Comparison of ENCODE assay signal across 8 cellular contexts in the genomic region with DNA sequence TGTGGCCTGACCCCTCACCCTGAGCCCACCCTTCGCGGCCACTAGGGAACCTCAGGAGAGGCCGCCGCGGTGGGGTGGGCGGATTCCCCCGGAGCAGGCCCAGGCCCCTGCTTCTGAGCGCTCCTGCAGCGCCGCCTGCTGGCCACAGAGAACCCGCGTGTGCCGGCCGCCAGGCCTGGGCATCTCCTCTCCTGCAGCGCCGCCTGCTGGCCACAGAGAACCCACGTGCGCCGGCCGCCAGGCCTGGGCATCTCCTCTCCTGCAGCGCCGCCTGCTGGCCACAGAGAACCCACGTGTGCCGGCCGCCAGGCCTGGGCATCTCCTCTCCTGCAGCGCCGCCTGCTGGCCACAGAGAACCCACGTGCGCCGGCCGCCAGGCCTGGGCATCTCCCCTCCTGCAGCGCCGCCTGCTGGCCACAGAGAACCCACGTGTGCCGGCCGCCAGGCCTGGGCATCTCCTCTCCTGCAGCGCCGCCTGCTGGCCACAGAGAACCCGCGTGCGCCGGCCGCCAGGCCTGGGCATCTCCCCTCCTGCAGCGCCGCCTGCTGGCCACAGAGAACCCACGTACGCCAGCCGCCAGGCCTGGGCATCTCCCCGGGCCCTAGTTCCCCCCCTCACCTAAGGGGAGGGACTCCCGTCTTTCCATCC.
A peak's percentile ranks its signal among the peaks of the same experiment; 100 is the strongest.
DNase-seq lines count a peak whose midpoint lies in the region; ATAC-seq and TF ChIP-seq lines count a peak whose summit lies in the region.
"Not testable (repeated sequence)": the region's sequence is repeated elsewhere in the genome, so short reads cannot be mapped to it uniquely, and the experiment has no call there.

No MANE protein-coding gene starts in this region.

- H3K18ac ChIP-seq in neuronal stem cell (ENCODE audit: low read length), result not testable (repeated sequence)

- H3K27ac ChIP-seq in CD8-positive, alpha-beta T cell (ENCODE audit: low read depth, low read length); KMS-11; SK-N-SH (ENCODE audit: low read depth in 2 of 2, low read length in 1 of 2); neuronal stem cell (replicated peaks; ENCODE audit: low read length): not testable (repeated sequence)
- peak overlapping the region in 1 of 2 donors; percentile 92 for H3K27ac ChIP-seq in breast epithelium

- H3K9ac ChIP-seq in KMS-11; SK-N-SH; neuronal stem cell (ENCODE audit: low read depth, low read length, poor library complexity): not testable (repeated sequence)

- H3K4me1 Mint-ChIP-seq in CD8-positive, alpha-beta T cell (ENCODE audit: low read depth), result peaks cover 13% of the 10 kb centered on the region

- H3K79me1 ChIP-seq in neuronal stem cell (ENCODE audit: low read depth, low read length), result not testable (repeated sequence)

- not testable (repeated sequence) for H3K27ac Mint-ChIP-seq in CD8-positive, alpha-beta T cell

- H3K27me3 ChIP-seq in CD8-positive, alpha-beta T cell (ENCODE audit: insufficient read depth, low read length); SK-N-SH (ENCODE audit: insufficient read depth); breast epithelium; neuronal stem cell (ENCODE audit: control insufficient read depth in 3 of 3, insufficient read depth in 3 of 3, low read depth in 1 of 3, low read length in 3 of 3): not testable (repeated sequence)
- H3K27me3 ChIP-seq in KMS-11 (ENCODE audit: insufficient read depth, low read depth), result peaks cover 33% of the 10 kb centered on the region

- TF ChIP-seq RAD21 in SK-N-SH (IDR thresholded peaks at IDR 0.05; ENCODE audit: low read length), result peak; percentile 24

- H2BK15ac ChIP-seq in neuronal stem cell (ENCODE audit: low read length), result not testable (repeated sequence)

- peaks cover 10% of the 10 kb centered on the region for H3K4me1 ChIP-seq in CD8-positive, alpha-beta T cell (ENCODE audit: insufficient read depth, low read length)
- not testable (repeated sequence) for H3K4me1 ChIP-seq in KMS-11 (ENCODE audit: low read depth, poor library complexity, severe bottlenecking); SK-N-SH (ENCODE audit: control insufficient read depth in 1 of 2, insufficient read depth in 2 of 2, low read depth in 1 of 2, low read length in 1 of 2); breast epithelium; neuronal stem cell (ENCODE audit: control insufficient read depth in 2 of 2, insufficient read depth in 1 of 2, low read depth in 1 of 2, low read length in 2 of 2)

- TF ChIP-seq CTCF in CD8-positive, alpha-beta T cell (IDR thresholded peaks at IDR 0.05), result peak; percentile 66
- TF ChIP-seq CTCF in KMS-11 (conservative IDR thresholded peaks at IDR 0.05; ENCODE audit: low read depth, low read length) (peak; percentile 84), breast epithelium (IDR thresholded peaks at IDR 0.05) (peak; percentile 23 to 76 (median 64))
- TF ChIP-seq CTCF in SK-N-SH (IDR thresholded peaks at IDR 0.05), result not testable (repeated sequence)

- not testable (repeated sequence) for H3K79me2 ChIP-seq in KMS-11 (ENCODE audit: insufficient read depth, low read depth); SK-N-SH (ENCODE audit: insufficient read depth)

- not testable (repeated sequence) for H3K4me2 ChIP-seq in KMS-11; SK-N-SH; neuronal stem cell (ENCODE audit: insufficient read depth, low read length, poor library complexity, severe bottlenecking)

- intact Hi-C loops in CD8-positive, alpha-beta T cell (cut with DNase I, micrococcal nuclease); breast epithelium (cut with DNase I; ENCODE audit: low total_unique reads); left cardiac atrium (cut with DNase I): not testable (repeated sequence)

- H4K20me1 ChIP-seq in KMS-11 (ENCODE audit: insufficient read depth); SK-N-SH (ENCODE audit: insufficient read depth): not testable (repeated sequence)

- not testable (repeated sequence) for H2BK120ac ChIP-seq in neuronal stem cell (ENCODE audit: low read depth, low read length)

- not testable (repeated sequence) for H2BK12ac ChIP-seq in neuronal stem cell (ENCODE audit: low read length)

- not testable (repeated sequence) for H3K9me3 ChIP-seq in CD8-positive, alpha-beta T cell (ENCODE audit: low read length); SK-N-SH; breast epithelium
- peaks cover 12 to 20% of the 10 kb centered on the region in 2 donors for H3K9me3 ChIP-seq in neuronal stem cell (replicated peaks in 1 of 2; ENCODE audit: control insufficient read depth in 2 of 2, insufficient read depth in 1 of 2, low read depth in 1 of 2, low read length in 2 of 2)

- H3K36me3 ChIP-seq in CD8-positive, alpha-beta T cell (ENCODE audit: insufficient read depth, low read length); KMS-11 (ENCODE audit: insufficient read depth); SK-N-SH (replicated peaks in 1 of 2; ENCODE audit: control insufficient read depth in 1 of 2, insufficient read depth in 2 of 2, low read length in 1 of 2); breast epithelium; neuronal stem cell (replicated peaks in 1 of 2; ENCODE audit: control insufficient read depth in 2 of 2, insufficient read depth in 2 of 2, low read length in 2 of 2): not testable (repeated sequence)

- not testable (repeated sequence) for H2AK5ac ChIP-seq in neuronal stem cell (ENCODE audit: low read depth, low read length)

- H3K14ac ChIP-seq in neuronal stem cell (ENCODE audit: low read length), result not testable (repeated sequence)

- H2AFZ ChIP-seq in KMS-11 (ENCODE audit: low read depth), result peak overlapping the region; percentile 34; the same call in 1 of the 2 replicates
- not testable (repeated sequence) for H2AFZ ChIP-seq in SK-N-SH (ENCODE audit: low read depth); neuronal stem cell (ENCODE audit: low read length)

- not testable (repeated sequence) for H3K27me3 Mint-ChIP-seq in CD8-positive, alpha-beta T cell (ENCODE audit: low read depth)

- not testable (repeated sequence) for TF ChIP-seq POLR2A in breast epithelium (IDR thresholded peaks at IDR 0.05)

- H4K91ac ChIP-seq in neuronal stem cell (ENCODE audit: low read depth, low read length, poor library complexity), result not testable (repeated sequence)

- CTCF ChIA-PET in CD8-positive, alpha-beta T cell (lab: Charles Lee), result interaction anchor here (0.6 kb wide), 1 partner anchor 424 kb away, joined by 3 read pairs; no protein-coding TSS in a partner anchor
- CTCF ChIA-PET in SK-N-SH (lab: Yijun Ruan, JAX), result interaction anchor here (0.6 to 1.0 kb wide), 2 partner anchors 324 to 424 kb away, joined by 3 to 4 read pairs; no protein-coding TSS in a partner anchor

- H3K23ac ChIP-seq in neuronal stem cell (ENCODE audit: low read depth, low read length, poor library complexity), result not testable (repeated sequence)

- POLR2A ChIA-PET in CD8-positive, alpha-beta T cell (lab: Charles Lee); SK-N-SH (lab: Yijun Ruan, JAX): not testable (repeated sequence)

- H2BK5ac ChIP-seq in neuronal stem cell (ENCODE audit: low read length), result not testable (repeated sequence)

- not testable (repeated sequence) for H3F3A ChIP-seq in SK-N-SH (replicated peaks; ENCODE audit: insufficient read depth)

- not testable (repeated sequence) for H3K9me3 Mint-ChIP-seq in CD8-positive, alpha-beta T cell

- not testable (repeated sequence) for TF ChIP-seq EP300 in SK-N-SH (IDR thresholded peaks at IDR 0.05; ENCODE audit: borderline replicate concordance in 1 of 2, low read depth in 1 of 2, low read length in 1 of 2)

- H3K4ac ChIP-seq in neuronal stem cell (ENCODE audit: low read length), result not testable (repeated sequence)

- ATAC-seq in CD8-positive, alpha-beta T cell; left cardiac atrium: not testable (repeated sequence)

- not testable (repeated sequence) for H3K9me2 ChIP-seq in SK-N-SH

- not testable (repeated sequence) for H3K4me3 Mint-ChIP-seq in CD8-positive, alpha-beta T cell

- H4K8ac ChIP-seq in neuronal stem cell (ENCODE audit: low read depth, low read length), result not testable (repeated sequence)

- not testable (repeated sequence) for H3K4me3 ChIP-seq in CD8-positive, alpha-beta T cell (ENCODE audit: low read depth, low read length); KMS-11 (IDR thresholded peaks at IDR 0.05; ENCODE audit: insufficient read depth, low read depth, low read length); SK-N-SH (ENCODE audit: low read depth in 2 of 2, low read length in 1 of 2); breast epithelium; neuronal stem cell (ENCODE audit: low read length in 2 of 2)

- H3K36me3 Mint-ChIP-seq in CD8-positive, alpha-beta T cell, result not testable (repeated sequence)

- 33% methylated on average over 3 of the region's 50 CpGs for WGBS in SK-N-SH (ENCODE audit: low lambda C conversion rate)
- WGBS in neuronal stem cell (ENCODE audit: extremely low coverage in 2 of 2, insufficient read length in 2 of 2, insufficient replicate concordance in 1 of 2), 2 donors, result no CpG with 5 or more reads among the region's 50 CpGs

- DNase-seq in CD8-positive, alpha-beta T cell, result peak; percentile 36 to 74 (median 54)
- not testable (repeated sequence) for DNase-seq in SK-N-SH
- DNase-seq in activated T-cell treated with anti-CD3 and anti-CD28 coated beads for 1 hour (ENCODE audit: low read depth), result peak; percentile 45
- DNase-seq in breast epithelium (ENCODE audit: low spot score in 2 of 2), result peak; percentile 20 to 51
- peak; percentile 74 for DNase-seq in left cardiac atrium
- DNase-seq in neuronal stem cell (ENCODE audit: low spot score), result peak; percentile 8
- DNase-seq in stimulated activated CD8-positive, alpha-beta memory T cell treated with anti-CD3 and anti-CD28 coated beads, Interleukin-4, amount 100 ng/mL, for 48 hours, result peak; percentile 83
